Comparison of ENCODE assay signal across 24 cellular contexts in the genomic region with DNA sequence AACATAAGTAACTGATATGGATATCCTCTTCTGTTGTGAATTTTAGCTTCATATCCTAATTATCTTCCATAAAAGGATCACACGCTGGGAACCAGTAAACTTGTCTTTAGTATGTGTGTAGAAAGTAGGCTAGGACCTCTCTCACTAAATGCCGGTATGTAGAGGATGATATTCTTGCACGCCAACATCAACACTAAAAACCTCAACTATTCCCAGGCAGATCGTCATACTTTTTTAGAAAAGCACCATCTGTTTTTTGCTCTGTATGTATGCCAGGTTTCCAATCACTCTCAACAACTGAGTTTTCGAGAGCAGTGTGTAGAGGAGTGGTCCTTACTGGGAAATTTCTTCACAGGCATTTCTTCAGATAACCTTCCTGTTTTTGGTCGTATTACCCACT.
"Had no signal": no experiment of that assay in that cellular context is flagged by ENCODE, and none has a peak within 500 bp of the region (broad histone marks: within the 10 kb centered on the region; RNA-seq: fewer than 3 reads in every experiment).

No MANE protein-coding gene starts in this region.

- H3K36me3 ChIP-seq: gastrocnemius medialis, pancreas, right atrium auricular region, upper lobe of left lung had no signal

- H3K9me3 ChIP-seq: gastrocnemius medialis, pancreas, psoas muscle, right atrium auricular region, upper lobe of left lung had no signal

- H3K9me3 Mint-ChIP-seq: nephron had no signal

- H3K27me3 Mint-ChIP-seq: activated naive CD8-positive, alpha-beta T cell treated with anti-CD3 and anti-CD28 coated beads for 36 hours had no signal

- H3K27ac ChIP-seq: gastrocnemius medialis, pancreas, psoas muscle, right atrium auricular region, upper lobe of left lung had no signal

- H3K4me1 ChIP-seq: gastrocnemius medialis, pancreas, psoas muscle, right atrium auricular region, upper lobe of left lung had no signal

- ATAC-seq: activated T-cell treated with anti-CD3 and anti-CD28 coated beads, Interleukin-2, amount 50 U/mL, for 4 hours; gastrocnemius medialis; left cardiac atrium; pancreas; psoas muscle; stimulated activated naive CD8-positive, alpha-beta T cell treated with anti-CD3 and anti-CD28 coated beads, Interleukin-15, Interleukin-2, amounts not matched to agents 100 U/mL and 50 U/mL, for 24 hours had no signal

- H3K4me1 Mint-ChIP-seq: activated naive CD8-positive, alpha-beta T cell treated with anti-CD3 and anti-CD28 coated beads for 36 hours; brain; nephron had no signal

- H3K27me3 ChIP-seq: gastrocnemius medialis, pancreas, right atrium auricular region, upper lobe of left lung had no signal

- H3K27ac Mint-ChIP-seq: activated naive CD8-positive, alpha-beta T cell treated with anti-CD3 and anti-CD28 coated beads for 36 hours; brain; nephron had no signal

- DNase-seq: activated CD4-positive, alpha-beta T cell treated with anti-CD3 and anti-CD28 coated beads for 1 hour; activated CD4-positive, alpha-beta T cell treated with anti-CD3 and anti-CD28 coated beads, Interleukin-2, amount 50 U/mL, for 48 hours; activated CD8-positive, alpha-beta memory T cell treated with anti-CD3 and anti-CD28 coated beads, Interleukin-2, amount 50 U/mL, for 48 hours; activated naive CD4-positive, alpha-beta T cell treated with Interleukin-2 at 50 U/mL for 16 hours; activated naive CD8-positive, alpha-beta T cell treated with anti-CD3 and anti-CD28 coated beads for 36 hours; activated T-cell treated with anti-CD3 and anti-CD28 coated beads, Interleukin-2, amount 50 U/mL, for 4 hours; caudate nucleus; dermis blood vessel endothelial cell; effector CD8-positive, alpha-beta T cell; erythroblast; gastrocnemius medialis; hypothalamus; islet precursor cell; left cardiac atrium; pancreas; psoas muscle; stimulated activated CD4-positive, alpha-beta T cell treated with anti-CD3 and anti-CD28 coated beads, Interleukin-12 subunit alpha, Interleukin-12 subunit beta, amount 100 ng/mL, for 4 hours; stimulated activated CD4-positive, alpha-beta T cell treated with anti-CD3 and anti-CD28 coated beads, Interleukin-4, amount 100 ng/mL, for 4 hours; stimulated activated naive CD8-positive, alpha-beta T cell treated with anti-CD3 and anti-CD28 coated beads, Interleukin-15, Interleukin-2, amounts not matched to agents 100 U/mL and 50 U/mL, for 24 hours; T-helper 9 cell; upper lobe of left lung had no signal

- H3K36me3 Mint-ChIP-seq: activated naive CD8-positive, alpha-beta T cell treated with anti-CD3 and anti-CD28 coated beads for 36 hours; brain had no signal

- H3K4me3 ChIP-seq: gastrocnemius medialis, pancreas, psoas muscle, right atrium auricular region, upper lobe of left lung had no signal

- H3K4me3 Mint-ChIP-seq: activated naive CD8-positive, alpha-beta T cell treated with anti-CD3 and anti-CD28 coated beads for 36 hours; activated T-cell treated with anti-CD3 and anti-CD28 coated beads, Interleukin-2, amount 50 U/mL, for 4 hours; nephron had no signal
